In genomic region chr11:73972187-73972586, GRCh38 we compare ENCODE assay signal across 18 cellular contexts. TPM values are rescaled to one million over a fixed set of nuclear protein-coding genes. Genes with fewer than 3 reads are reported as not detected.
DNase-seq lines count a peak whose midpoint lies in the region; ATAC-seq, FAIRE-seq and TF ChIP-seq lines count a peak whose summit lies in the region.
"Had no signal": no experiment of that assay in that cellular context is flagged by ENCODE, and none has a peak within 500 bp of the region (broad histone marks: within the 10 kb centered on the region; RNA-seq: fewer than 3 reads in every experiment).

No MANE protein-coding gene starts in this region.

- no peaks in the 10 kb centered on the region for H3K9me3 Mint-ChIP-seq in CD4-positive, alpha-beta T cell
- H3K9me3 Mint-ChIP-seq in activated CD4-positive, alpha-beta memory T cell treated with anti-CD3 and anti-CD28 coated beads for 36 hours = no peaks in the 10 kb centered on the region
- H3K9me3 Mint-ChIP-seq: neural crest cell had no signal

- H3K9me3 ChIP-seq in CD4-positive, alpha-beta T cell (ENCODE audit: control insufficient read depth, low read length) = no peaks in the 10 kb centered on the region
- H3K9me3 ChIP-seq in kidney (ENCODE audit: control insufficient read depth in 1 of 2, low read length in 2 of 2) (no peaks in the 10 kb centered on the region), osteoblast (ENCODE audit: low read depth, low read length) (no peaks in the 10 kb centered on the region)
- H3K9me3 ChIP-seq: esophagus squamous epithelium, right lobe of liver, vagina had no signal

- no peak overlapping the region for H2AFZ ChIP-seq in osteoblast (ENCODE audit: low read length)

- no peaks in the 10 kb centered on the region for H3K79me2 ChIP-seq in osteoblast (ENCODE audit: insufficient read depth, low read length)

- peak overlapping the region; percentile 56 for H3K27ac ChIP-seq in CD4-positive, alpha-beta T cell (ENCODE audit: low read depth, low read length)
- no peak overlapping the region for H3K27ac ChIP-seq in kidney (ENCODE audit: low read depth in 2 of 2, low read length in 2 of 2)
- no peak overlapping the region for H3K27ac ChIP-seq in osteoblast (ENCODE audit: low read depth, low read length)
- H3K27ac ChIP-seq: KMS-11, right lobe of liver, vagina had no signal

- 0 out of 2 replicates have a peak, but pooled peaks have one; percentile 2 for TF ChIP-seq POLR2A in GM12891 (IDR thresholded peaks at IDR 0.05; ENCODE audit: low read depth, low read length)

- H3K27ac Mint-ChIP-seq in CD4-positive, alpha-beta T cell = peak overlapping the region; percentile 98
- peak overlapping the region; percentile 90 for H3K27ac Mint-ChIP-seq in activated CD4-positive, alpha-beta memory T cell treated with anti-CD3 and anti-CD28 coated beads for 36 hours

- peaks cover 0 to 4% of the 10 kb centered on the region in 2 donors for H3K36me3 ChIP-seq in kidney (ENCODE audit: control insufficient read depth in 1 of 2, insufficient read depth in 2 of 2, low read length in 2 of 2)
- no peaks in the 10 kb centered on the region for H3K36me3 ChIP-seq in osteoblast (ENCODE audit: insufficient read depth, low read length)
- H3K36me3 ChIP-seq: right lobe of liver, vagina had no signal

- intact Hi-C loops in CD4-positive, alpha-beta T cell (cut with DNase I, micrococcal nuclease) = no loop called here
- intact Hi-C loops in activated CD4-positive, alpha-beta memory T cell treated with anti-CD3 and anti-CD28 coated beads for 36 hours (cut with micrococcal nuclease) = loop anchor here (5.0 kb wide), 1 partner anchor 35 kb away; the partner anchor contains the start of gene UCP3
- intact Hi-C loops in kidney (cut with DNase I) = no loop called here

- no peaks in the 10 kb centered on the region for H3K4me1 ChIP-seq in kidney (ENCODE audit: control insufficient read depth in 1 of 2, insufficient read depth in 1 of 2, low read depth in 1 of 2, low read length in 2 of 2)
- no peaks in the 10 kb centered on the region for H3K4me1 ChIP-seq in osteoblast (ENCODE audit: insufficient read depth, low read length)
- H3K4me1 ChIP-seq: right lobe of liver had no signal

- peaks cover 48% of the 10 kb centered on the region for H3K36me3 Mint-ChIP-seq in CD4-positive, alpha-beta T cell (ENCODE audit: low read depth)
- H3K36me3 Mint-ChIP-seq in activated CD4-positive, alpha-beta memory T cell treated with anti-CD3 and anti-CD28 coated beads for 36 hours = peaks cover 35% of the 10 kb centered on the region

- peaks cover 99% of the 10 kb centered on the region for H3K4me1 Mint-ChIP-seq in CD4-positive, alpha-beta T cell (ENCODE audit: low read depth)
- H3K4me1 Mint-ChIP-seq in activated CD4-positive, alpha-beta memory T cell treated with anti-CD3 and anti-CD28 coated beads for 36 hours (ENCODE audit: low read depth) = peaks cover 82% of the 10 kb centered on the region
- H3K4me1 Mint-ChIP-seq: neural crest cell had no signal

- H4K20me1 ChIP-seq in osteoblast (ENCODE audit: insufficient read depth, low read length) = no peaks in the 10 kb centered on the region

- H3K4me2 ChIP-seq in osteoblast (ENCODE audit: insufficient read depth, low read length) = no peak overlapping the region
- H3K4me2 ChIP-seq: KMS-11 had no signal

- CTCF ChIA-PET in CD4-positive, alpha-beta T cell (lab: Charles Lee) = interaction anchor here (1.3 to 3.3 kb wide), 2 partner anchors 8 kb away, joined by 5 to 12 read pairs; no protein-coding TSS in a partner anchor
- CTCF ChIA-PET in activated CD4-positive, alpha-beta memory T cell treated with anti-CD3 and anti-CD28 coated beads for 36 hours (lab: Charles Lee) = interaction anchor here (0.6 to 0.7 kb wide), 2 partner anchors 10 to 11 kb away, joined by 3 read pairs; partner anchors contain the start of gene UCP2
- CTCF ChIA-PET in GM10248 (lab: Yijun Ruan, JAX) = interaction anchor here (0.9 to 4.0 kb wide), 7 partner anchors 8 to 283 kb away, joined by 3 to 16 read pairs (median 6); partner anchors contain the start of gene UCP2

- H3K9ac ChIP-seq in kidney (ENCODE audit: low read length in 2 of 2) = no peak overlapping the region
- H3K9ac ChIP-seq: KMS-11 had no signal

- DNase-seq in CD4-positive, alpha-beta T cell = peak in 2 of 10 experiments; percentile 34
- DNase-seq in GM12891 (ENCODE audit: insufficient read length, low spot score) (no peak), kidney (peak; percentile 2), GM10248 (ENCODE audit: extremely low spot score) (no peak), osteoblast (ENCODE audit: insufficient read length, low spot score, missing footprints) (no peak), SKM-1 (lab: John Stamatoyannopoulos, UW; ENCODE audit: unreplicated experiment) (no peak)
- no peak for DNase-seq in activated CD4-positive, alpha-beta memory T cell treated with anti-CD3 and anti-CD28 coated beads for 36 hours
- DNase-seq: anterior cingulate cortex; esophagus squamous epithelium; stimulated activated CD4-positive, alpha-beta T cell treated with anti-CD3 and anti-CD28 coated beads, Interleukin-4, amount 100 ng/mL, for 24 hours had no signal

- no peaks in the 10 kb centered on the region for H3K27me3 Mint-ChIP-seq in CD4-positive, alpha-beta T cell
- H3K27me3 Mint-ChIP-seq in activated CD4-positive, alpha-beta memory T cell treated with anti-CD3 and anti-CD28 coated beads for 36 hours = no peaks in the 10 kb centered on the region

- no peaks in the 10 kb centered on the region for H3K27me3 ChIP-seq in CD4-positive, alpha-beta T cell (ENCODE audit: control insufficient read depth, insufficient read depth, low read length)
- H3K27me3 ChIP-seq in osteoblast (ENCODE audit: insufficient read depth, low read length) = no peaks in the 10 kb centered on the region
- H3K27me3 ChIP-seq: esophagus squamous epithelium, right lobe of liver, vagina had no signal

- TF ChIP-seq CTCF in CD4-positive, alpha-beta T cell (IDR thresholded peaks at IDR 0.05) = no peak
- no peak for TF ChIP-seq CTCF in kidney (IDR thresholded peaks at IDR 0.05; ENCODE audit: borderline replicate concordance, extremely low read depth, insufficient read depth)
- no peak for TF ChIP-seq CTCF in GM10248 (IDR thresholded peaks at IDR 0.05; ENCODE audit: control extremely low read depth, extremely low read depth, low read depth, missing control alignments)
- TF ChIP-seq CTCF in osteoblast (IDR thresholded peaks at IDR 0.05; ENCODE audit: extremely low read depth, low read depth, low read length) = no peak

- no peak for ATAC-seq in CD4-positive, alpha-beta T cell (ENCODE audit: poor library complexity)
- ATAC-seq in GM18502 (IDR thresholded peaks at IDR 0.05; ENCODE audit: poor library complexity, unreplicated experiment) = no peak
- ATAC-seq: left lobe of liver, right lobe of liver had no signal

- H3K4me3 ChIP-seq in kidney (ENCODE audit: low read length in 2 of 2) = no peak overlapping the region
- H3K4me3 ChIP-seq in osteoblast (ENCODE audit: insufficient read depth, low read length) = no peak overlapping the region
- H3K4me3 ChIP-seq: esophagus squamous epithelium, right lobe of liver, vagina had no signal

- POLR2A ChIA-PET in CD4-positive, alpha-beta T cell (lab: Charles Lee) = interaction anchor here (1.0 to 18.9 kb wide), 10 partner anchors 8 to 104 kb away, joined by 3 to 366 read pairs (median 15); partner anchors contain the start of genes UCP2 and UCP3
- POLR2A ChIA-PET in activated CD4-positive, alpha-beta memory T cell treated with anti-CD3 and anti-CD28 coated beads for 36 hours (lab: Charles Lee) = interaction anchor here (0.5 to 6.2 kb wide), 8 partner anchors 9 to 204 kb away, joined by 5 to 82 read pairs (median 6); partner anchors contain the start of genes C2CD3, PPME1 and UCP2
- POLR2A ChIA-PET in GM10248 (lab: Yijun Ruan, JAX) = interaction anchor here (1.2 kb wide), 1 partner anchor 8 kb away, joined by 6 read pairs; no protein-coding TSS in a partner anchor

- FAIRE-seq in GM12891 (lab: Jason Lieb, UNC) = no peak
- no peak for FAIRE-seq in kidney (lab: Jason Lieb, UNC)
- FAIRE-seq: H1 had no signal

- H3K4me3 Mint-ChIP-seq in CD4-positive, alpha-beta T cell = peak overlapping the region; percentile 56
- H3K4me3 Mint-ChIP-seq in activated CD4-positive, alpha-beta memory T cell treated with anti-CD3 and anti-CD28 coated beads for 36 hours = no peak overlapping the region
- H3K4me3 Mint-ChIP-seq: neural crest cell had no signal

TF ChIP-seq in GM12891, 5 proteins besides CTCF, POLR2A, EP300 and RAD21:
- TF ChIP-seq POU2F2 (IDR thresholded peaks at IDR 0.05; ENCODE audit: low read depth, low read length) = 0 out of 2 replicates have a peak, but pooled peaks have one; percentile 27
- no peak for TF ChIP-seq TAF1 (IDR thresholded peaks at IDR 0.05; ENCODE audit: low read depth, low read length)

RNA-seq across cellular contexts. Expression of gene UCP2, which starts 10.5 kb away (rescaled TPM):
- total RNA-seq in CD4-positive, alpha-beta T cell = 100 to 1,000 TPM; 467 to 468 TPM
- polyA plus RNA-seq in GM12891 (2012; ENCODE audit: low read depth, missing spikeins) = 127 TPM
- 100 to 1,000 TPM; 461 to 471 TPM for total RNA-seq in activated CD4-positive, alpha-beta memory T cell treated with anti-CD3 and anti-CD28 coated beads for 36 hours
- total RNA-seq in kidney (104 TPM), osteoblast (under 0.01 and 0.59 TPM in 2 replicates)
- polyA plus RNA-seq in kidney (ENCODE audit: insufficient read depth, low read depth, low replicate concordance) = 36.4 TPM

RNA-seq across cellular contexts. Expression of gene DNAJB13, which starts 21.4 kb away (rescaled TPM):
- not detected for total RNA-seq in CD4-positive, alpha-beta T cell
- polyA plus RNA-seq in GM12891 (2012; ENCODE audit: low read depth, missing spikeins) = 0.15 TPM
- total RNA-seq in activated CD4-positive, alpha-beta memory T cell treated with anti-CD3 and anti-CD28 coated beads for 36 hours = under 1 TPM in 1 of 2 experiments, not detected in 1; 0.19 TPM
- total RNA-seq in kidney (4.3 TPM), osteoblast (not detected in 2 replicates)
- 1.5 TPM for polyA plus RNA-seq in kidney (ENCODE audit: insufficient read depth, low read depth, low replicate concordance)
- total RNA-seq: esophagus squamous epithelium, H1, left lobe of liver, NCI-H460, right lobe of liver, vagina had no signal

RNA-seq across cellular contexts. Expression of gene UCP3, which starts 36.7 kb away (rescaled TPM):
- total RNA-seq in CD4-positive, alpha-beta T cell = 1 to 10 TPM; 3.0 to 3.7 TPM
- polyA plus RNA-seq in GM12891 (2012; ENCODE audit: low read depth, missing spikeins) = 0.50 TPM
- total RNA-seq in activated CD4-positive, alpha-beta memory T cell treated with anti-CD3 and anti-CD28 coated beads for 36 hours = 1 to 10 TPM; 1.4 to 2.0 TPM
- total RNA-seq in kidney = 4.0 TPM
- 0.28 TPM for polyA plus RNA-seq in kidney (ENCODE audit: insufficient read depth, low read depth, low replicate concordance)
- total RNA-seq in osteoblast = under 0.01 and 0.59 TPM in 2 replicates

Comparison
In these comparisons a context has a peak if more than half of its experiments do, and no peak if none do; other contexts are left out.
1. RNA of gene UCP2, which starts 10.5 kb away (total RNA-seq): 461 to 471 TPM in activated CD4-positive, alpha-beta memory T cell treated with anti-CD3 and anti-CD28 coated beads for 36 hours, 467 to 468 TPM in CD4-positive, alpha-beta T cell and 104 TPM in kidney (single experiment); under 0.01 to 0.59 TPM in osteoblast; every median in the first group is over 10 times any median in the second.